8 cellular contexts compared by ENCODE assay signal in the genomic region with DNA sequence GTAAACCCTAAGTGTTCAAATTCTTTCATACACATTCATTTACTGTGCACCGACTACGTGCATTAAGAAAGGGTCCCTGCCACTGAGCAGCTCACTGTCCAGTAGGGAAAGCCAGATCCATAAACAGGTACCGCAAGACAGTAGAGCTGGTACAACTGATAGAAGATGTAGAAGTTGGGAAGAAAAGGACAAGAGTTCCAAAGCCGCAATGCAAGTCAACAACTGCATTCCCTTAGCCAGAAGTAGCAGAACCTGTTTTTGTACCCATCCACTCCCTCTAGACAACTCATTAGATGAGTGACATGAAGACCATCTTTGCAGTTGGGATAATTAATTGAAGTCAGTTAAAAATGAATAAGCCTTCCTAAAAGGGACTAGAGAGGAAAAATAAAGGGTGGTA. TPM values are rescaled to one million over a fixed set of nuclear protein-coding genes. Genes with fewer than 3 reads are reported as not detected.
DNase-seq lines count a peak whose midpoint lies in the region; ATAC-seq, FAIRE-seq and TF ChIP-seq lines count a peak whose summit lies in the region.

No MANE protein-coding gene starts in this region.

- H3K36me3 ChIP-seq in OCI-LY3 (replicated peaks; ENCODE audit: low read depth, low read length) (peaks cover 3% of the 10 kb centered on the region), endothelial cell of umbilical vein (ENCODE audit: control insufficient read depth in 2 of 2, extremely low read depth in 1 of 2, insufficient read depth in 2 of 2, low read length in 2 of 2) (no peaks in the 10 kb centered on the region)

- peak; percentile 22 for DNase-seq in NCI-H748 (lab: John Stamatoyannopoulos, UW; ENCODE audit: unreplicated experiment)
- DNase-seq in NCI-H748 treated with DMSO at 0.1 percent for 48 hours (lab: John Stamatoyannopoulos, UW) = no peak
- no peak for DNase-seq in endothelial cell of umbilical vein (ENCODE audit: low read depth, low spot score)
- no peak for DNase-seq in skeletal muscle cell (ENCODE audit: low read depth)
- no peak for DNase-seq in NCI-H1105 treated with DMSO at 0.1 percent for 48 hours (lab: John Stamatoyannopoulos, UW)
- DNase-seq in HTR-8/SVneo (ENCODE audit: insufficient read length, low spot score) = no peak

- POLR2A ChIA-PET in endothelial cell of umbilical vein (lab: Charles Lee) = no interaction called here

- peaks cover 71% of the 10 kb centered on the region for H3K79me2 ChIP-seq in OCI-LY3 (ENCODE audit: low read length)
- peaks cover 33% of the 10 kb centered on the region for H3K79me2 ChIP-seq in endothelial cell of umbilical vein (ENCODE audit: control insufficient read depth, insufficient read depth, low read length)

- H3K9me1 ChIP-seq in endothelial cell of umbilical vein (replicated peaks; ENCODE audit: control insufficient read depth, extremely low read depth, insufficient read depth, low read length) = no peaks in the 10 kb centered on the region

- H4K20me1 ChIP-seq in OCI-LY3 (ENCODE audit: insufficient read depth, low read length) (no peaks in the 10 kb centered on the region), endothelial cell of umbilical vein (replicated peaks; ENCODE audit: control insufficient read depth, extremely low read depth, insufficient read depth, low read length) (no peaks in the 10 kb centered on the region)

- dilution Hi-C loops in endothelial cell of umbilical vein (cut with MboI; ENCODE audit: extremely low pct_ligation_motif_present, low sequenced_read_pairs) = no loop called here

- ATAC-seq in HG03135 (IDR thresholded peaks at IDR 0.05; ENCODE audit: unreplicated experiment) = no peak

- intact Hi-C loops in endothelial cell of umbilical vein (cut with micrococcal nuclease) = loop anchor here (10.0 kb wide), 1 partner anchor 350 kb away; no protein-coding TSS in a partner anchor

- H3K9me3 ChIP-seq in OCI-LY3 (ENCODE audit: insufficient read depth, low read length) (no peaks in the 10 kb centered on the region), endothelial cell of umbilical vein (replicated peaks; ENCODE audit: control insufficient read depth, insufficient read depth, low read length) (no peaks in the 10 kb centered on the region)

- H3K4me1 ChIP-seq in OCI-LY3 (ENCODE audit: low read length) (peaks cover 23% of the 10 kb centered on the region), endothelial cell of umbilical vein (ENCODE audit: control insufficient read depth, extremely low read depth, insufficient read depth, low read length) (peaks cover 12% of the 10 kb centered on the region)

- H3K4me3 ChIP-seq in OCI-LY3 (ENCODE audit: low read length) = peak overlapping the region; percentile 82
- peak overlapping the region in 1 of 3 experiments; percentile 81 for H3K4me3 ChIP-seq in endothelial cell of umbilical vein (replicated peaks in 1 of 3; ENCODE audit: insufficient read depth in 1 of 3, low read depth in 1 of 3, low read length in 3 of 3)
- peak overlapping the region; percentile 61 for H3K4me3 ChIP-seq in skeletal muscle cell (ENCODE audit: low read depth, low read length)

- CTCF ChIA-PET in endothelial cell of umbilical vein (lab: Charles Lee) = no interaction called here

- FAIRE-seq in endothelial cell of umbilical vein (lab: Jason Lieb, UNC) (no peak), HTR-8/SVneo (lab: Jason Lieb, UNC) (no peak)

- H3K9ac ChIP-seq in OCI-LY3 (ENCODE audit: low read length) = peak overlapping the region; percentile 97
- H3K9ac ChIP-seq in endothelial cell of umbilical vein (replicated peaks; ENCODE audit: extremely low read depth, insufficient read depth, low read length) = no peak overlapping the region

- H3K27me3 ChIP-seq in OCI-LY3 (ENCODE audit: low read depth, low read length) (no peaks in the 10 kb centered on the region), endothelial cell of umbilical vein (ENCODE audit: control insufficient read depth in 2 of 2, insufficient read depth in 2 of 2, low read length in 2 of 2) (no peaks in the 10 kb centered on the region)

- peak overlapping the region; percentile 96; the same call in 1 of the 2 replicates for H3K27ac ChIP-seq in OCI-LY3 (ENCODE audit: low read length)
- H3K27ac ChIP-seq in endothelial cell of umbilical vein (ENCODE audit: insufficient read depth, low read depth, low read length) = no peak overlapping the region

- H3K4me2 ChIP-seq in OCI-LY3 (ENCODE audit: low read length) (peak overlapping the region; percentile 94), endothelial cell of umbilical vein (ENCODE audit: insufficient read depth, low read length) (peak overlapping the region; percentile 77)

- no peak for TF ChIP-seq POLR2A in endothelial cell of umbilical vein (IDR thresholded peaks at IDR 0.05; ENCODE audit: low read depth, low read length)

- no TSS peak for BruUV-seq in endothelial cell of umbilical vein (replicated peaks; lab: Mats Ljungman, UMichigan)

- no peak overlapping the region for H2AFZ ChIP-seq in OCI-LY3 (ENCODE audit: low read depth, low read length)
- H2AFZ ChIP-seq in endothelial cell of umbilical vein (ENCODE audit: low read depth, low read length) = no peak overlapping the region

- TF ChIP-seq CTCF in OCI-LY3 (IDR thresholded peaks at IDR 0.05; ENCODE audit: low read depth, low read length) = no peak
- no peak for TF ChIP-seq CTCF in endothelial cell of umbilical vein (IDR thresholded peaks at IDR 0.05; ENCODE audit: extremely low read depth in 1 of 2, insufficient read depth in 1 of 2, low read depth in 1 of 2, low read length in 2 of 2)

TF ChIP-seq in endothelial cell of umbilical vein, 7 proteins besides CTCF, POLR2A, EP300 and RAD21:
- TF ChIP-seq, protein P1, sequence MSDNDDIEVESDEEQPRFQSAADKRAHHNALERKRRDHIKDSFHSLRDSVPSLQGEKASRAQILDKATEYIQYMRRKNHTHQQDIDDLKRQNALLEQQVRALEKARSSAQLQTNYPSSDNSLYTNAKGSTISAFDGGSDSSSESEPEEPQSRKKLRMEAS (IDR thresholded peaks at IDR 0.05; ENCODE audit: insufficient read depth, insufficient read length) = no peak
- no peak for TF ChIP-seq EZH2 (IDR thresholded peaks at IDR 0.05; ENCODE audit: borderline replicate concordance, low read depth, low read length, severe bottlenecking)
- TF ChIP-seq JUN (IDR thresholded peaks at IDR 0.05; ENCODE audit: borderline replicate concordance, insufficient read depth, insufficient read length, low read depth) = no peak
- no peak for TF ChIP-seq MYC (IDR thresholded peaks at IDR 0.05; ENCODE audit: low read depth, low read length)
- TF ChIP-seq GATA2 (IDR thresholded peaks at IDR 0.05; ENCODE audit: insufficient read depth, insufficient read length, low read depth, low read length) = no peak

RNA-seq across cellular contexts. Expression of gene SENP1, which starts 1.3 kb away (rescaled TPM):
- 20.5 and 21.3 TPM in 2 replicates for total RNA-seq in endothelial cell of umbilical vein
- 8.4 and 9.9 TPM in 2 replicates for polyA plus RNA-seq in endothelial cell of umbilical vein
- polyA plus RNA-seq in endothelial cell of umbilical vein (2011; cell fraction: cytosol; rRNA removed) = 9.3 and 9.7 TPM in 2 replicates
- polyA plus RNA-seq in endothelial cell of umbilical vein (2011; cell fraction: nucleus; rRNA removed) = 12.5 and 13.3 TPM in 2 replicates
- 7.4 and 12.4 TPM in 2 replicates for polyA plus RNA-seq in endothelial cell of umbilical vein (2012)
- polyA minus RNA-seq in endothelial cell of umbilical vein = 19.4 and 22.0 TPM in 2 replicates
- 28.5 TPM for polyA minus RNA-seq in endothelial cell of umbilical vein (2011; cell fraction: cytosol; rRNA and poly(A)+ RNA removed)
- 22.4 and 38.8 TPM in 2 replicates for polyA minus RNA-seq in endothelial cell of umbilical vein (2011; cell fraction: nucleus; rRNA and poly(A)+ RNA removed)

RNA-seq across cellular contexts. Expression of gene PFKM, which starts 14.6 kb away (rescaled TPM):
- total RNA-seq in endothelial cell of umbilical vein = 74.4 and 76.7 TPM in 2 replicates
- polyA plus RNA-seq in endothelial cell of umbilical vein = 49.7 and 53.4 TPM in 2 replicates
- polyA plus RNA-seq in endothelial cell of umbilical vein (2011; cell fraction: cytosol; rRNA removed) = 49.6 and 54.8 TPM in 2 replicates
- 165 and 166 TPM in 2 replicates for polyA plus RNA-seq in endothelial cell of umbilical vein (2011; cell fraction: nucleus; rRNA removed)
- polyA plus RNA-seq in endothelial cell of umbilical vein (2012) = 99.6 and 139 TPM in 2 replicates
- 136 and 149 TPM in 2 replicates for polyA minus RNA-seq in endothelial cell of umbilical vein
- 35.2 TPM for polyA minus RNA-seq in endothelial cell of umbilical vein (2011; cell fraction: cytosol; rRNA and poly(A)+ RNA removed)
- 36.8 and 57.4 TPM in 2 replicates for polyA minus RNA-seq in endothelial cell of umbilical vein (2011; cell fraction: nucleus; rRNA and poly(A)+ RNA removed)

RNA-seq across cellular contexts. Expression of gene ASB8, which starts 52.8 kb away (rescaled TPM):
- total RNA-seq in endothelial cell of umbilical vein = 26.5 and 29.7 TPM in 2 replicates
- polyA plus RNA-seq in endothelial cell of umbilical vein = 14.5 and 14.9 TPM in 2 replicates
- polyA plus RNA-seq in endothelial cell of umbilical vein (2011; cell fraction: cytosol; rRNA removed) = 16.9 and 17.3 TPM in 2 replicates
- polyA plus RNA-seq in endothelial cell of umbilical vein (2011; cell fraction: nucleus; rRNA removed) = 16.9 and 19.7 TPM in 2 replicates
- polyA plus RNA-seq in endothelial cell of umbilical vein (2012) = 16.5 and 24.5 TPM in 2 replicates
- 36.0 and 48.5 TPM in 2 replicates for polyA minus RNA-seq in endothelial cell of umbilical vein
- 21.3 TPM for polyA minus RNA-seq in endothelial cell of umbilical vein (2011; cell fraction: cytosol; rRNA and poly(A)+ RNA removed)
- polyA minus RNA-seq in endothelial cell of umbilical vein (2011; cell fraction: nucleus; rRNA and poly(A)+ RNA removed) = 16.8 and 21.0 TPM in 2 replicates
